9 cellular contexts compared by ENCODE assay signal in genomic region chr3:184015381-184016019, GRCh38. TPM values are rescaled to one million over a fixed set of nuclear protein-coding genes. Genes with fewer than 3 reads are reported as not detected.
A peak's percentile ranks its signal among the peaks of the same experiment; 100 is the strongest.
DNase-seq lines count a peak whose midpoint lies in the region; ATAC-seq, FAIRE-seq and TF ChIP-seq lines count a peak whose summit lies in the region.
"Had no signal": no experiment of that assay in that cellular context is flagged by ENCODE, and none has a peak within 500 bp of the region (broad histone marks: within the 10 kb centered on the region; RNA-seq: fewer than 3 reads in every experiment).

No MANE protein-coding gene starts in this region.

- WGBS in heart right ventricle, 2 donors, result 44 to 64% methylated on average over 10 of the region's 10 CpGs
- WGBS in small intestine, 3 donors, result 49 to 75% (median 62%) methylated on average over 10 of the region's 10 CpGs
- WGBS in esophagus muscularis mucosa, result 81% methylated on average over 10 of the region's 10 CpGs

- peak overlapping the region; percentile 99 for H3K4me3 Mint-ChIP-seq in activated CD4-positive, alpha-beta memory T cell treated with anti-CD3 and anti-CD28 coated beads, Interleukin-2, amount 10 ng/mL, durations not matched to agents 7 days and 5 days
- no peak overlapping the region for H3K4me3 Mint-ChIP-seq in activated CD4-positive, alpha-beta memory T cell treated with anti-CD3 and anti-CD28 coated beads for 36 hours

- H3K4me3 ChIP-seq in SK-N-MC (peak overlapping the region; percentile 99), heart right ventricle (peak overlapping the region in 9 of 10 donors; percentile 18 to 100 (median 45)), small intestine (ENCODE audit: low read depth in 1 of 2, low read length in 2 of 2) (no peak overlapping the region), esophagus muscularis mucosa (no peak overlapping the region)

- H3K27ac ChIP-seq in SK-N-MC (no peak overlapping the region), heart right ventricle (peak overlapping the region; percentile 63 to 91 (median 82)), small intestine (ENCODE audit: low read depth in 1 of 2, low read length in 1 of 2) (no peak overlapping the region), esophagus muscularis mucosa (replicated peaks in 1 of 4) (no peak overlapping the region)

- no peak overlapping the region for H3K27ac Mint-ChIP-seq in activated CD4-positive, alpha-beta memory T cell treated with anti-CD3 and anti-CD28 coated beads, Interleukin-2, amount 10 ng/mL, durations not matched to agents 7 days and 5 days
- H3K27ac Mint-ChIP-seq in activated CD4-positive, alpha-beta memory T cell treated with anti-CD3 and anti-CD28 coated beads for 36 hours, result no peak overlapping the region

- no peaks in the 10 kb centered on the region for H3K27me3 ChIP-seq in heart right ventricle
- no peaks in the 10 kb centered on the region for H3K27me3 ChIP-seq in small intestine (ENCODE audit: control insufficient read depth in 2 of 2, insufficient read depth in 2 of 2, low read length in 2 of 2)
- H3K27me3 ChIP-seq in esophagus muscularis mucosa, result no peaks in the 10 kb centered on the region

- CTCF ChIA-PET in activated CD4-positive, alpha-beta memory T cell treated with anti-CD3 and anti-CD28 coated beads, Interleukin-2, amount 10 ng/mL, durations not matched to agents 7 days and 5 days (lab: Charles Lee), result interaction anchor here (1.1 to 2.9 kb wide), 5 partner anchors 9 to 130 kb away, joined by 3 to 16 read pairs (median 7); partner anchors contain the start of gene PARL
- CTCF ChIA-PET in activated CD4-positive, alpha-beta memory T cell treated with anti-CD3 and anti-CD28 coated beads for 36 hours (lab: Charles Lee), result interaction anchor here (0.6 to 1.4 kb wide), 6 partner anchors 119 to 379 kb away, joined by 3 to 7 read pairs (median 4); partner anchors contain the start of genes EEF1AKMT4, EIF2B5 and PARL

- peaks cover 8% of the 10 kb centered on the region for H3K27me3 Mint-ChIP-seq in activated CD4-positive, alpha-beta memory T cell treated with anti-CD3 and anti-CD28 coated beads, Interleukin-2, amount 10 ng/mL, durations not matched to agents 7 days and 5 days
- peaks cover 1% of the 10 kb centered on the region for H3K27me3 Mint-ChIP-seq in activated CD4-positive, alpha-beta memory T cell treated with anti-CD3 and anti-CD28 coated beads for 36 hours

- no peak for TF ChIP-seq CTCF in heart right ventricle (IDR thresholded peaks at IDR 0.05)
- TF ChIP-seq CTCF in esophagus muscularis mucosa (IDR thresholded peaks at IDR 0.05), result no peak

- H3K36me3 ChIP-seq in SK-N-MC (ENCODE audit: insufficient read depth, low read length), result peaks cover 35% of the 10 kb centered on the region
- H3K36me3 ChIP-seq in heart right ventricle, result peaks cover 0 to 38% (median 0%) of the 10 kb centered on the region in 9 donors
- H3K36me3 ChIP-seq in small intestine (ENCODE audit: control insufficient read depth in 2 of 2, insufficient read depth in 2 of 2, low read length in 2 of 2), result no peaks in the 10 kb centered on the region
- peaks cover 7 to 32% (median 22%) of the 10 kb centered on the region in 4 donors for H3K36me3 ChIP-seq in esophagus muscularis mucosa

- H3K9me3 Mint-ChIP-seq in activated CD4-positive, alpha-beta memory T cell treated with anti-CD3 and anti-CD28 coated beads, Interleukin-2, amount 10 ng/mL, durations not matched to agents 7 days and 5 days, result no peaks in the 10 kb centered on the region
- no peaks in the 10 kb centered on the region for H3K9me3 Mint-ChIP-seq in activated CD4-positive, alpha-beta memory T cell treated with anti-CD3 and anti-CD28 coated beads for 36 hours

- H3K36me3 Mint-ChIP-seq in activated CD4-positive, alpha-beta memory T cell treated with anti-CD3 and anti-CD28 coated beads, Interleukin-2, amount 10 ng/mL, durations not matched to agents 7 days and 5 days (ENCODE audit: low read depth), result peaks cover 15% of the 10 kb centered on the region
- peaks cover 9% of the 10 kb centered on the region for H3K36me3 Mint-ChIP-seq in activated CD4-positive, alpha-beta memory T cell treated with anti-CD3 and anti-CD28 coated beads for 36 hours

- no peak for DNase-seq in activated CD4-positive, alpha-beta memory T cell treated with anti-CD3 and anti-CD28 coated beads, Interleukin-2, amount 10 ng/mL, durations not matched to agents 7 days and 5 days
- no peak for DNase-seq in activated CD4-positive, alpha-beta memory T cell treated with anti-CD3 and anti-CD28 coated beads for 36 hours
- DNase-seq in SK-N-MC (ENCODE audit: low read depth, low spot score), result no peak
- DNase-seq in heart right ventricle, result peak in 1 of 2 donors; percentile 35
- peak; percentile 78 for DNase-seq in small intestine
- DNase-seq in esophagus muscularis mucosa (ENCODE audit: extremely low spot score), result no peak

- ATAC-seq in heart right ventricle, result peak in 6 of 8 donors; percentile 34 to 73 (median 66)
- no peak for ATAC-seq in GM21825 (IDR thresholded peaks at IDR 0.05; ENCODE audit: unreplicated experiment)
- no peak for ATAC-seq in esophagus mucosa

- H3K4me1 Mint-ChIP-seq in activated CD4-positive, alpha-beta memory T cell treated with anti-CD3 and anti-CD28 coated beads, Interleukin-2, amount 10 ng/mL, durations not matched to agents 7 days and 5 days, result peaks cover 30% of the 10 kb centered on the region
- H3K4me1 Mint-ChIP-seq in activated CD4-positive, alpha-beta memory T cell treated with anti-CD3 and anti-CD28 coated beads for 36 hours (ENCODE audit: low read depth), result peaks cover 23% of the 10 kb centered on the region

- FAIRE-seq in small intestine (lab: Jason Lieb, UNC), result no peak
- FAIRE-seq: GM18507 had no signal

- POLR2A ChIA-PET in activated CD4-positive, alpha-beta memory T cell treated with anti-CD3 and anti-CD28 coated beads, Interleukin-2, amount 10 ng/mL, durations not matched to agents 7 days and 5 days (lab: Charles Lee), result no interaction called here
- POLR2A ChIA-PET in activated CD4-positive, alpha-beta memory T cell treated with anti-CD3 and anti-CD28 coated beads for 36 hours (lab: Charles Lee), result no interaction called here

- no peak for TF ChIP-seq EP300 in esophagus muscularis mucosa (IDR thresholded peaks at IDR 0.05)

- peak overlapping the region; percentile 32 for H3K9ac ChIP-seq in SK-N-MC (ENCODE audit: insufficient read length)

- intact Hi-C loops in activated CD4-positive, alpha-beta memory T cell treated with anti-CD3 and anti-CD28 coated beads for 36 hours (cut with micrococcal nuclease), result loop anchor here (2.0 to 5.0 kb wide), 3 partner anchors 133 to 548 kb away; partner anchors contain the start of genes PARL and PSMD2
- intact Hi-C loops in heart right ventricle (cut with DNase I) (loop anchor here in 8 of 10 donors (2.0 to 10.0 kb wide), 11 partner anchors 117 to 237 kb away; partner anchors contain the start of genes EIF2B5 (in 4 of the 8), ABCF3 (in 1 of the 8), ALG3 (in 1 of the 8) and EEF1AKMT4 (in 1 of the 8)), esophagus muscularis mucosa (cut with DNase I) (loop anchor here (2.0 to 5.0 kb wide), 3 partner anchors 119 to 232 kb away; partner anchors contain the start of genes ALG3, EEF1AKMT4 and EIF2B5)

- TF ChIP-seq POLR2A in esophagus muscularis mucosa (IDR thresholded peaks at IDR 0.05; ENCODE audit: low read depth), result no peak

- H3K4me1 ChIP-seq in heart right ventricle (peaks cover 0 to 32% (median 22%) of the 10 kb centered on the region in 9 donors), small intestine (ENCODE audit: control insufficient read depth in 2 of 2, insufficient read depth in 1 of 2, low read depth in 1 of 2, low read length in 1 of 2) (no peaks in the 10 kb centered on the region), esophagus muscularis mucosa (peaks cover 3 to 25% (median 21%) of the 10 kb centered on the region in 4 donors)

- H3K9me3 ChIP-seq in SK-N-MC (ENCODE audit: low read depth, low read length) (no peaks in the 10 kb centered on the region), heart right ventricle (no peaks in the 10 kb centered on the region), small intestine (ENCODE audit: control insufficient read depth, low read depth) (no peaks in the 10 kb centered on the region), esophagus muscularis mucosa (no peaks in the 10 kb centered on the region)

RNA-seq across cellular contexts. Expression of gene ABCC5, which starts 2.2 kb away (rescaled TPM):
- 10 to 100 TPM; 24.1 to 25.3 TPM for total RNA-seq in activated CD4-positive, alpha-beta memory T cell treated with anti-CD3 and anti-CD28 coated beads, Interleukin-2, amount 10 ng/mL, durations not matched to agents 7 days and 5 days
- 10 to 100 TPM; 13.3 to 15.6 TPM for total RNA-seq in activated CD4-positive, alpha-beta memory T cell treated with anti-CD3 and anti-CD28 coated beads for 36 hours
- total RNA-seq in heart right ventricle (10 to 100 TPM; 26.0 to 89.6 (median 40.9) TPM), esophagus mucosa (35.8 TPM), esophagus muscularis mucosa (10 to 100 TPM in 3 of 4 donors, 1 to 10 TPM in 1; 9.8 to 20.2 (median 17.6) TPM)
- polyA plus RNA-seq in heart right ventricle (10 to 100 TPM; 12.1 to 70.0 TPM), small intestine (10 to 100 TPM in 2 of 3 donors, 1 to 10 TPM in 1; 9.2 to 64.6 (median 11.6) TPM)

RNA-seq across cellular contexts. Expression of gene HTR3D, which starts 16.0 kb away (rescaled TPM):
- not detected for total RNA-seq in activated CD4-positive, alpha-beta memory T cell treated with anti-CD3 and anti-CD28 coated beads, Interleukin-2, amount 10 ng/mL, durations not matched to agents 7 days and 5 days
- not detected for total RNA-seq in activated CD4-positive, alpha-beta memory T cell treated with anti-CD3 and anti-CD28 coated beads for 36 hours
- total RNA-seq in heart right ventricle, result not detected
- polyA plus RNA-seq in heart right ventricle, result not detected
- polyA plus RNA-seq in small intestine, result not detected
- total RNA-seq in esophagus mucosa, result not detected
- total RNA-seq in esophagus muscularis mucosa, result not detected

RNA-seq across cellular contexts. Expression of gene HTR3C, which starts 37.3 kb away (rescaled TPM):
- not detected for total RNA-seq in activated CD4-positive, alpha-beta memory T cell treated with anti-CD3 and anti-CD28 coated beads, Interleukin-2, amount 10 ng/mL, durations not matched to agents 7 days and 5 days
- total RNA-seq in activated CD4-positive, alpha-beta memory T cell treated with anti-CD3 and anti-CD28 coated beads for 36 hours, result not detected
- total RNA-seq in heart right ventricle (not detected), esophagus mucosa (not detected), esophagus muscularis mucosa (not detected)
- polyA plus RNA-seq in heart right ventricle (not detected), small intestine (under 1 TPM in 2 of 3 donors, not detected in 1; 0.10 to 0.81 TPM)

Comparison
In these comparisons a context has a peak if more than half of its experiments do, and no peak if none do; other contexts are left out.
1. H3K27ac ChIP-seq: peak in heart right ventricle (10 of 10); none in SK-N-MC (single experiment), small intestine (0 of 2) and esophagus muscularis mucosa (0 of 4).
2. H3K4me3 ChIP-seq: peak in SK-N-MC (single experiment) and heart right ventricle (9 of 10); none in small intestine (0 of 2) and esophagus muscularis mucosa (0 of 4).
3. ATAC-seq: peak in heart right ventricle (6 of 8); none in GM21825 (single experiment) and esophagus mucosa (single experiment).